Comparison of ENCODE assay signal across 1 cellular context in genomic region chr3:111867889-111868426, GRCh38.
TF ChIP-seq lines count a peak whose summit lies in the region.

No MANE protein-coding gene starts in this region.

TF ChIP-seq in SK-N-SH, 30 proteins besides CTCF, POLR2A, EP300 and RAD21 (continued from another document):
- TF ChIP-seq REST (IDR thresholded peaks at IDR 0.05; ENCODE audit: low read depth, low read length) (no peak), NFIC (IDR thresholded peaks at IDR 0.05; ENCODE audit: borderline replicate concordance) (no peak), RXRA (IDR thresholded peaks at IDR 0.05; ENCODE audit: borderline replicate concordance, low read depth) (no peak), RCOR1 (IDR thresholded peaks at IDR 0.05; ENCODE audit: low read length) (no peak), TEAD4 (IDR thresholded peaks at IDR 0.05; ENCODE audit: borderline replicate concordance, insufficient read depth) (no peak)
